ENCODE assay signal across 30 cellular contexts in genomic region chr10:49258351-49258683, GRCh38. TPM values are rescaled to one million over a fixed set of nuclear protein-coding genes. Genes with fewer than 3 reads are reported as not detected.
"Had no signal": no experiment of that assay in that cellular context is flagged by ENCODE, and none has a peak within 500 bp of the region (broad histone marks: within the 10 kb centered on the region; RNA-seq: fewer than 3 reads in every experiment).

No MANE protein-coding gene starts in this region.

- FAIRE-seq: urothelium cell line had no signal

- H3K36me3 ChIP-seq: stomach, suprapubic skin, thoracic aorta, thyroid gland, tibial artery, tibial nerve, transverse colon, upper lobe of left lung, upper lobe of right lung, uterus, vagina had no signal

- H3K4me3 ChIP-seq: stomach, suprapubic skin, testis, thoracic aorta, thyroid gland, tibial artery, tibial nerve, transverse colon, upper lobe of left lung, upper lobe of right lung, uterus, vagina had no signal

- ATAC-seq: stimulated activated effector memory CD8-positive, alpha-beta T cell treated with anti-CD3 and anti-CD28 coated beads, Interleukin-12 subunit alpha, Interleukin-12 subunit beta, amount 100 ng/mL, for 72 hours; stimulated activated memory B cell treated with anti-CD40 and anti-IgM and Interleukin-4, amounts not matched to agents 10 μg/mL and 1 μg/mL and 100 μg/mL, for 72 hours; stimulated activated naive B cell treated with anti-CD40 and anti-IgM and Interleukin-4, amounts not matched to agents 10 μg/mL and 1 μg/mL and 100 μg/mL, for 72 hours; stimulated activated naive CD8-positive, alpha-beta T cell treated with anti-CD3 and anti-CD28 coated beads, Interleukin-15, amount 100 ng/mL, for 72 hours; stimulated activated naive CD8-positive, alpha-beta T cell treated with anti-CD3 and anti-CD28 coated beads, Interleukin-15, Interleukin-2, amounts not matched to agents 100 U/mL and 50 U/mL, for 24 hours; upper lobe of right lung had no signal

- DNase-seq: stimulated activated CD4-positive, alpha-beta T cell treated with anti-CD3 and anti-CD28 coated beads, Interleukin-2, amount 100 ng/mL, for 48 hours; stimulated activated CD4-positive, alpha-beta T cell treated with anti-CD3 and anti-CD28 coated beads, Interleukin-4, amount 100 ng/mL, for 1 hour; stimulated activated CD4-positive, alpha-beta T cell treated with anti-CD3 and anti-CD28 coated beads, Interleukin-4, amount 100 ng/mL, for 24 hours; stimulated activated CD4-positive, alpha-beta T cell treated with anti-CD3 and anti-CD28 coated beads, Interleukin-4, amount 100 ng/mL, for 4 hours; stimulated activated CD8-positive, alpha-beta memory T cell treated with anti-CD3 and anti-CD28 coated beads, Interleukin-4, amount 100 ng/mL, for 48 hours; stimulated activated naive B cell treated with anti-CD40 and anti-IgM and Interleukin-4, amounts not matched to agents 10 μg/mL and 1 μg/mL and 100 μg/mL, for 72 hours; stimulated activated naive CD4-positive, alpha-beta T cell; stimulated activated naive CD4-positive, alpha-beta T cell treated with Interleukin-2 at 50 U/mL for 16 hours; stimulated activated naive CD8-positive, alpha-beta T cell treated with anti-CD3 and anti-CD28 coated beads, Interleukin-15, amount 100 ng/mL, for 72 hours; stimulated activated naive CD8-positive, alpha-beta T cell treated with anti-CD3 and anti-CD28 coated beads, Interleukin-15, Interleukin-2, amounts not matched to agents 100 U/mL and 50 U/mL, for 24 hours; stomach; substantia nigra; testis; thyroid gland; tibial artery; transverse colon; trophoblast cell; upper lobe of left lung; upper lobe of right lung; uterus had no signal

- H3K9me3 ChIP-seq: suprapubic skin, testis, thoracic aorta, thyroid gland, tibial artery, transverse colon, upper lobe of left lung, upper lobe of right lung, uterus, vagina had no signal

- H3K4me1 ChIP-seq: stomach, suprapubic skin, testis, thyroid gland, tibial artery, tibial nerve, transverse colon, upper lobe of right lung, uterus, vagina had no signal

- H3K27ac ChIP-seq: stomach, suprapubic skin, testis, thoracic aorta, thyroid gland, tibial artery, tibial nerve, transverse colon, upper lobe of left lung, upper lobe of right lung, uterus, vagina had no signal

- H3K27me3 ChIP-seq: stomach, suprapubic skin, testis, thyroid gland, tibial nerve, transverse colon, upper lobe of left lung, upper lobe of right lung, uterus, vagina had no signal

RNA-seq across cellular contexts. Expression of gene C10orf71, which starts 40.7 kb away (rescaled TPM):
- total RNA-seq: subcutaneous adipose tissue, suprapubic skin, temporal lobe, thyroid gland, upper lobe of left lung, upper lobe of right lung, uterus, vagina had no signal
- polyA plus RNA-seq: stomach, urinary bladder had no signal
